In the genomic region with DNA sequence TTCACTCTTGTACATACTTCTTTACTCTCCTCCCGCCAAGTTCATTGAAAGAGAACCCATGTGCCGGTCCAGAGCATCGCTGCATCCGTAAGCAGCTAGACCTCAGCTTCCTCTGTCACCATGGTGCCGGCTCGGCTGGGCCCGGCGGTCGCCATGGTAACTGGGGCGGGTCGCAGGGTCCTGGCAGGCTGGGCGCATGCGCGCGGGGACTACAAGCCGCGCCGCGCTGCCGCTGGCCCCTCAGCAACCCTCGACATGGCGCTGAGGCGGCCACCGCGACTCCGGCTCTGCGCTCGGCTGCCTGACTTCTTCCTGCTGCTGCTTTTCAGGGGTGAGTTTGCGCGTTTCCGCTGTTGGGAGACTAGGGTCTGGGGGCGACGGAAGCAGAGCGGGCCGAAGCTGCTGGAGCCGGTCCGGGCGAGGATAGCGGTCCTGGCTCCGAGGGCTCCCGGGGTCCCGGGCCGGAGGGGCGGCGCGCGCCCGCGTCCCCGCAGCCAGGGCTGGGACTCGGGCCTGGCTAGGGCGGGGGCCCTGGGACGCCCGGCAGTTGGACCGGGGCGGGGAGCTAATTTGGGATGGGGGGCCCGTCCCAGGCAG, we compare ENCODE assay signal across 7 cellular contexts. TPM values are rescaled to one million over a fixed set of nuclear protein-coding genes. Genes with fewer than 3 reads are reported as not detected.
DNase-seq lines count a peak whose midpoint lies in the region; ATAC-seq, FAIRE-seq and TF ChIP-seq lines count a peak whose summit lies in the region.

TSS of gene JAM3 (plus strand) at position 244 of the 597 bp plus-strand sequence. CDS start at position 256, 12 bp downstream.

- no peaks in the 10 kb centered on the region for H3K4me1 ChIP-seq in duodenal mucosa (ENCODE audit: control insufficient read depth in 1 of 2, insufficient read depth in 2 of 2, low read length in 2 of 2)
- H3K4me1 ChIP-seq in HepG2 (ENCODE audit: insufficient read depth, low read length), result no peaks in the 10 kb centered on the region

- peaks cover 2% of the 10 kb centered on the region for H3K36me3 Mint-ChIP-seq in activated CD8-positive, alpha-beta T cell treated with anti-CD3 and anti-CD28 coated beads for 36 hours (ENCODE audit: low read depth)

- TF ChIP-seq EP300 in HepG2 (IDR thresholded peaks at IDR 0.05; ENCODE audit: low read depth in 2 of 2, low read length in 2 of 2) (no peak), HepG2 (CRISPR knock-in tag; IDR thresholded peaks at IDR 0.05; ENCODE audit: borderline replicate concordance) (no peak)

- no peaks in the 10 kb centered on the region for H3K79me2 ChIP-seq in HepG2 (ENCODE audit: insufficient read depth, low read length)

- H3K9me3 ChIP-seq in duodenal mucosa (ENCODE audit: control insufficient read depth in 1 of 2, low read length in 2 of 2), result no peaks in the 10 kb centered on the region
- H3K9me3 ChIP-seq in HepG2 (ENCODE audit: low read length), result no peaks in the 10 kb centered on the region

- H4K20me1 ChIP-seq in HepG2 (ENCODE audit: insufficient read depth, low read length), result 0 out of 2 replicates have a peak, but pooled peaks cover 5% of the 10 kb centered on the region

- no TSS peak for BruUV-seq in HepG2 (replicated peaks; lab: Mats Ljungman, UMichigan)

- H3K9ac ChIP-seq in duodenal mucosa (ENCODE audit: low read depth in 1 of 2, low read length in 2 of 2) (no peak within 1 kb of the TSS), HepG2 (ENCODE audit: insufficient read depth, low read depth, low read length) (no peak within 1 kb of the TSS)

- CTCF ChIA-PET in activated CD8-positive, alpha-beta T cell treated with anti-CD3 and anti-CD28 coated beads for 36 hours (lab: Charles Lee), result interaction anchor here (0.9 to 2.1 kb wide), 6 partner anchors 7 to 122 kb away, joined by 3 to 10 read pairs (median 4); no protein-coding TSS in a partner anchor
- CTCF ChIA-PET in HepG2 (lab: Yijun Ruan, JAX; ENCODE audit: low intra/inter-chr PET ratio, low total read pairs), result no interaction called here

- ATAC-seq in GM18867 (IDR thresholded peaks at IDR 0.05; ENCODE audit: unreplicated experiment) (peak; percentile 86), HG03108 (IDR thresholded peaks at IDR 0.05; ENCODE audit: unreplicated experiment) (peak; percentile 70), HepG2 (peak; percentile 98)
- peak; percentile 97 for ATAC-seq in activated CD8-positive, alpha-beta T cell treated with anti-CD3 and anti-CD28 coated beads for 36 hours

- H3K4me1 Mint-ChIP-seq in activated CD8-positive, alpha-beta T cell treated with anti-CD3 and anti-CD28 coated beads for 36 hours (ENCODE audit: low read depth), result peaks cover 20% of the 10 kb centered on the region

- H3K27ac ChIP-seq in duodenal mucosa (ENCODE audit: low read depth, low read length) (peak within 1 kb of the TSS; percentile 30), HepG2 (ENCODE audit: extremely low read length, insufficient read depth, low read length) (no peak within 1 kb of the TSS)

- H3K4me3 ChIP-seq in duodenal mucosa (ENCODE audit: low read depth in 1 of 2, low read length in 2 of 2), result peak within 1 kb of the TSS; percentile 44 to 65
- H3K4me3 ChIP-seq in HepG2 (replicated peaks in 1 of 3; ENCODE audit: insufficient read depth in 1 of 3, low read depth in 2 of 3, low read length in 3 of 3), result peak within 1 kb of the TSS; percentile 58 to 74 (median 60); a peak in 5 of 6 replicates

- peak within 1 kb of the TSS; percentile 93 for H3K4me3 Mint-ChIP-seq in activated CD8-positive, alpha-beta T cell treated with anti-CD3 and anti-CD28 coated beads for 36 hours

- peak within 1 kb of the TSS; percentile 86 for H3K4me2 ChIP-seq in HepG2 (ENCODE audit: low read depth, low read length)

- no peak for TF ChIP-seq RAD21 in HepG2 (CRISPR knock-in tag; IDR thresholded peaks at IDR 0.05)

- H3K27me3 ChIP-seq in duodenal mucosa (ENCODE audit: control insufficient read depth in 1 of 2, insufficient read depth in 2 of 2, low read length in 2 of 2) (peaks cover 28 to 31% of the 10 kb centered on the region in 2 donors), HepG2 (ENCODE audit: control insufficient read depth in 1 of 2, insufficient read depth in 2 of 2, low read length in 2 of 2) (peaks cover 0 to 28% of the 10 kb centered on the region in 2 experiments; a peak in 3 of 5 replicates)

- peak within 1 kb of the TSS; percentile 81 for H3K27ac Mint-ChIP-seq in activated CD8-positive, alpha-beta T cell treated with anti-CD3 and anti-CD28 coated beads for 36 hours

- TF ChIP-seq CTCF in activated CD8-positive, alpha-beta T cell treated with anti-CD3 and anti-CD28 coated beads for 36 hours (IDR thresholded peaks at IDR 0.05), result no peak
- no peak for TF ChIP-seq CTCF in HepG2 (CRISPR knock-in tag; IDR thresholded peaks at IDR 0.05)

- TF ChIP-seq POLR2A in HepG2 (IDR thresholded peaks at IDR 0.05; ENCODE audit: insufficient read depth in 1 of 2, low read depth in 2 of 2, low read length in 2 of 2), result no peak

- H3K36me3 ChIP-seq in duodenal mucosa (ENCODE audit: control insufficient read depth in 1 of 2, insufficient read depth in 2 of 2, low read length in 2 of 2), result no peaks in the 10 kb centered on the region
- no peaks in the 10 kb centered on the region for H3K36me3 ChIP-seq in HepG2 (replicated peaks in 1 of 2; ENCODE audit: control insufficient read depth in 1 of 2, insufficient read depth in 2 of 2, low read length in 2 of 2)

- FAIRE-seq in HepG2 (lab: Jason Lieb, UNC), result no peak

- 1% methylated on average over 15 of the region's 57 CpGs for WGBS in HepG2 (ENCODE audit: low lambda C conversion rate)

- peaks cover 11% of the 10 kb centered on the region for H3K27me3 Mint-ChIP-seq in activated CD8-positive, alpha-beta T cell treated with anti-CD3 and anti-CD28 coated beads for 36 hours

- POLR2A ChIA-PET in activated CD8-positive, alpha-beta T cell treated with anti-CD3 and anti-CD28 coated beads for 36 hours (lab: Charles Lee), result interaction anchor here (1.2 to 1.7 kb wide), 3 partner anchors 57 to 125 kb away, joined by 3 to 5 read pairs (median 5); partner anchors contain the start of gene IGSF9B
- POLR2A ChIA-PET in HepG2 (lab: Yijun Ruan, JAX), result no interaction called here

- in situ Hi-C loops in HepG2 (cut with HindIII; ENCODE audit: extremely low pct_ligation_motif_present, low pct_unique_long_range_greater_than_20kb), result no loop called here

- intact Hi-C loops in activated CD8-positive, alpha-beta T cell treated with anti-CD3 and anti-CD28 coated beads for 36 hours (cut with micrococcal nuclease), result no loop called here
- intact Hi-C loops in HepG2 (cut with micrococcal nuclease; ENCODE audit: unreplicated experiment), result no loop called here

- no peaks in the 10 kb centered on the region for H3K9me3 Mint-ChIP-seq in activated CD8-positive, alpha-beta T cell treated with anti-CD3 and anti-CD28 coated beads for 36 hours

- H2AFZ ChIP-seq in HepG2 (ENCODE audit: low read length), result no peak within 1 kb of the TSS

- DNase-seq in NCI-H345 treated with DMSO at 0.1 percent for 48 hours (lab: John Stamatoyannopoulos, UW; ENCODE audit: unreplicated experiment) (peak; percentile 89), HepG2 (ENCODE audit: low spot score) (peak; percentile 83)
- DNase-seq in activated CD8-positive, alpha-beta T cell treated with anti-CD3 and anti-CD28 coated beads for 36 hours, result peak; percentile 97
- peak; percentile 96 to 98 for DNase-seq in stimulated activated CD4-positive, alpha-beta T cell treated with anti-CD3 and anti-CD28 coated beads, Interleukin-2, amount 100 ng/mL, for 24 hours

TF ChIP-seq in HepG2, 621 proteins besides CTCF, POLR2A, EP300 and RAD21 (continues in another document):
- TF ChIP-seq, protein P1, sequence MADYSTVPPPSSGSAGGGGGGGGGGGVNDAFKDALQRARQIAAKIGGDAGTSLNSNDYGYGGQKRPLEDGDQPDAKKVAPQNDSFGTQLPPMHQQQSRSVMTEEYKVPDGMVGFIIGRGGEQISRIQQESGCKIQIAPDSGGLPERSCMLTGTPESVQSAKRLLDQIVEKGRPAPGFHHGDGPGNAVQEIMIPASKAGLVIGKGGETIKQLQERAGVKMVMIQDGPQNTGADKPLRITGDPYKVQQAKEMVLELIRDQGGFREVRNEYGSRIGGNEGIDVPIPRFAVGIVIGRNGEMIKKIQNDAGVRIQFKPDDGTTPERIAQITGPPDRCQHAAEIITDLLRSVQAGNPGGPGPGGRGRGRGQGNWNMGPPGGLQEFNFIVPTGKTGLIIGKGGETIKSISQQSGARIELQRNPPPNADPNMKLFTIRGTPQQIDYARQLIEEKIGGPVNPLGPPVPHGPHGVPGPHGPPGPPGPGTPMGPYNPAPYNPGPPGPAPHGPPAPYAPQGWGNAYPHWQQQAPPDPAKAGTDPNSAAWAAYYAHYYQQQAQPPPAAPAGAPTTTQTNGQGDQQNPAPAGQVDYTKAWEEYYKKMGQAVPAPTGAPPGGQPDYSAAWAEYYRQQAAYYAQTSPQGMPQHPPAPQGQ (CRISPR knock-in tag; IDR thresholded peaks at IDR 0.05; ENCODE audit: borderline replicate concordance), result no peak
- TF ChIP-seq MBNL3 (CRISPR knock-in tag; conservative IDR thresholded peaks at IDR 0.05), result no peak
- no peak for TF ChIP-seq MYNN (CRISPR knock-in tag; IDR thresholded peaks at IDR 0.05; ENCODE audit: low read depth)
- peak; percentile 92 for TF ChIP-seq ZNF777 (CRISPR knock-in tag; IDR thresholded peaks at IDR 0.05)

RNA-seq across cellular contexts. Expression of gene JAM3, which starts in this region (rescaled TPM):
- 10 to 100 TPM; 24.9 to 26.8 TPM for total RNA-seq in activated CD8-positive, alpha-beta T cell treated with anti-CD3 and anti-CD28 coated beads for 36 hours
- total RNA-seq in HepG2 (2016; rRNA removed; fragmentation: Illumina TruSeq; extraction: Trizol), result 2.0 and 2.8 TPM in 2 replicates
- 0.20 and 0.26 TPM in 2 replicates for total RNA-seq in HepG2 (2016; cell fraction: cytosol; rRNA removed; fragmentation: Illumina TruSeq; extraction: Trizol; ENCODE audit: low read depth)
- total RNA-seq in HepG2 (2016; cell fraction: insoluble cytoplasmic fraction; rRNA removed; fragmentation: Illumina TruSeq; extraction: Trizol), result 1.3 and 2.8 TPM in 2 replicates
- total RNA-seq in HepG2 (2016; cell fraction: membrane; rRNA removed; fragmentation: Illumina TruSeq; extraction: Trizol), result 0.87 and 0.96 TPM in 2 replicates
- 2.9 and 3.8 TPM in 2 replicates for total RNA-seq in HepG2 (2016; cell fraction: nucleus; rRNA removed; fragmentation: Illumina TruSeq; extraction: Trizol)
- 0.71 and 0.98 TPM in 2 replicates for polyA plus RNA-seq in HepG2 (2011; rRNA removed)
- 0.83 and 1.1 TPM in 2 replicates for polyA plus RNA-seq in HepG2 (2011; cell fraction: cytosol; rRNA removed)
- 1.2 and 1.7 TPM in 2 replicates for polyA plus RNA-seq in HepG2 (2011; cell fraction: nucleus; rRNA removed)
- polyA plus RNA-seq in HepG2 (2012), result 0.97 and 1.0 TPM in 2 replicates
- 0.15 TPM in 2 replicates for polyA plus RNA-seq in HepG2 (2016; cell fraction: cytosol; fragmentation: Illumina TruSeq; extraction: Trizol; ENCODE audit: low read depth)
- polyA plus RNA-seq in HepG2 (2016; cell fraction: insoluble cytoplasmic fraction; fragmentation: Illumina TruSeq; extraction: Trizol; ENCODE audit: low read depth), result 1.6 and 1.7 TPM in 2 replicates
- 0.31 and 0.49 TPM in 2 replicates for polyA plus RNA-seq in HepG2 (2016; cell fraction: membrane; fragmentation: Illumina TruSeq; extraction: Trizol; ENCODE audit: low read depth)
- 5.8 and 6.6 TPM in 2 replicates for polyA plus RNA-seq in HepG2 (2016; cell fraction: nucleus; fragmentation: Illumina TruSeq; extraction: Trizol; ENCODE audit: insufficient read depth, low read depth)
- polyA minus RNA-seq in HepG2 (2011; rRNA and poly(A)+ RNA removed; ENCODE audit: low replicate concordance), result 1.6 TPM in 1 of 2 replicates, not detected in the other
- polyA minus RNA-seq in HepG2 (2011; cell fraction: cytosol; rRNA and poly(A)+ RNA removed), result 1.1 and 1.2 TPM in 2 replicates
- polyA minus RNA-seq in HepG2 (2011; cell fraction: nucleus; rRNA and poly(A)+ RNA removed), result 0.37 and 0.39 TPM in 2 replicates
